Comparison of ENCODE assay signal across 2 cellular contexts in the genomic region with DNA sequence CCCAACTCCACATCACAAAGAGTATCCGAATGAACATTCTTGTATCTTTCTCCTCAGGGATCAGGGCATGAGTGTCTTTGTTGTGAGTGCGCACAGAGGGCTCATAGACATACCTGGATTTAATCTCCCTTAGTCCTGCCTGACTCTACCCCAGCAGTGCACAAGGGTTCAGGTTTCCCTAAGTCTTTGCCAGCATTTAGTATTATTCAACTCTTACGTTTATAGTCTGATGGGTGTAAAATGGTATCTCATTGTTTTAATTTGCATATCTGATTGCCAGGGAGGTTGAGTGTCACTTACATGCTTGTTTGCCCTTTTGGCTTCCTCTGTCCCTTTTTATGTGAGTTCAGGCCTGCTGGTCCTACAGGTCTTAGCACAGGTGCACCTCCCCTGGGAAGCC.
TF ChIP-seq lines count a peak whose summit lies in the region.

No MANE protein-coding gene starts in this region.

TF ChIP-seq in A549, 52 proteins besides CTCF, POLR2A, EP300 and RAD21 (continued from another document):
- TF ChIP-seq, protein P1, sequence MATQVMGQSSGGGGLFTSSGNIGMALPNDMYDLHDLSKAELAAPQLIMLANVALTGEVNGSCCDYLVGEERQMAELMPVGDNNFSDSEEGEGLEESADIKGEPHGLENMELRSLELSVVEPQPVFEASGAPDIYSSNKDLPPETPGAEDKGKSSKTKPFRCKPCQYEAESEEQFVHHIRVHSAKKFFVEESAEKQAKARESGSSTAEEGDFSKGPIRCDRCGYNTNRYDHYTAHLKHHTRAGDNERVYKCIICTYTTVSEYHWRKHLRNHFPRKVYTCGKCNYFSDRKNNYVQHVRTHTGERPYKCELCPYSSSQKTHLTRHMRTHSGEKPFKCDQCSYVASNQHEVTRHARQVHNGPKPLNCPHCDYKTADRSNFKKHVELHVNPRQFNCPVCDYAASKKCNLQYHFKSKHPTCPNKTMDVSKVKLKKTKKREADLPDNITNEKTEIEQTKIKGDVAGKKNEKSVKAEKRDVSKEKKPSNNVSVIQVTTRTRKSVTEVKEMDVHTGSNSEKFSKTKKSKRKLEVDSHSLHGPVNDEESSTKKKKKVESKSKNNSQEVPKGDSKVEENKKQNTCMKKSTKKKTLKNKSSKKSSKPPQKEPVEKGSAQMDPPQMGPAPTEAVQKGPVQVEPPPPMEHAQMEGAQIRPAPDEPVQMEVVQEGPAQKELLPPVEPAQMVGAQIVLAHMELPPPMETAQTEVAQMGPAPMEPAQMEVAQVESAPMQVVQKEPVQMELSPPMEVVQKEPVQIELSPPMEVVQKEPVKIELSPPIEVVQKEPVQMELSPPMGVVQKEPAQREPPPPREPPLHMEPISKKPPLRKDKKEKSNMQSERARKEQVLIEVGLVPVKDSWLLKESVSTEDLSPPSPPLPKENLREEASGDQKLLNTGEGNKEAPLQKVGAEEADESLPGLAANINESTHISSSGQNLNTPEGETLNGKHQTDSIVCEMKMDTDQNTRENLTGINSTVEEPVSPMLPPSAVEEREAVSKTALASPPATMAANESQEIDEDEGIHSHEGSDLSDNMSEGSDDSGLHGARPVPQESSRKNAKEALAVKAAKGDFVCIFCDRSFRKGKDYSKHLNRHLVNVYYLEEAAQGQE (IDR thresholded peaks at IDR 0.05): no peak
- TF ChIP-seq EHF (CRISPR knock-in tag; IDR thresholded peaks at IDR 0.05) (no peak), RCOR1 (IDR thresholded peaks at IDR 0.05; ENCODE audit: low read depth, low read length) (no peak), SREBF2 (IDR thresholded peaks at IDR 0.05) (no peak), CBX2 (IDR thresholded peaks at IDR 0.05; ENCODE audit: borderline replicate concordance, low read depth) (no peak), PBX3 (IDR thresholded peaks at IDR 0.05) (no peak), HOXB5 (CRISPR knock-in tag; IDR thresholded peaks at IDR 0.05) (no peak), CEBPB (IDR thresholded peaks at IDR 0.05) (no peak), GATA3 (IDR thresholded peaks at IDR 0.05; ENCODE audit: borderline replicate concordance) (no peak), CHD2 (IDR thresholded peaks at IDR 0.05; ENCODE audit: low read length, partially characterized antibody) (no peak), ZC3H11A (IDR thresholded peaks at IDR 0.05) (no peak), NR3C1 (IDR thresholded peaks at IDR 0.05) (no peak), CBX8 (IDR thresholded peaks at IDR 0.05) (no peak)

TF ChIP-seq in HEK293, 187 proteins besides CTCF, POLR2A, EP300 and RAD21 (continued from another document):
- TF ChIP-seq, protein P2, sequence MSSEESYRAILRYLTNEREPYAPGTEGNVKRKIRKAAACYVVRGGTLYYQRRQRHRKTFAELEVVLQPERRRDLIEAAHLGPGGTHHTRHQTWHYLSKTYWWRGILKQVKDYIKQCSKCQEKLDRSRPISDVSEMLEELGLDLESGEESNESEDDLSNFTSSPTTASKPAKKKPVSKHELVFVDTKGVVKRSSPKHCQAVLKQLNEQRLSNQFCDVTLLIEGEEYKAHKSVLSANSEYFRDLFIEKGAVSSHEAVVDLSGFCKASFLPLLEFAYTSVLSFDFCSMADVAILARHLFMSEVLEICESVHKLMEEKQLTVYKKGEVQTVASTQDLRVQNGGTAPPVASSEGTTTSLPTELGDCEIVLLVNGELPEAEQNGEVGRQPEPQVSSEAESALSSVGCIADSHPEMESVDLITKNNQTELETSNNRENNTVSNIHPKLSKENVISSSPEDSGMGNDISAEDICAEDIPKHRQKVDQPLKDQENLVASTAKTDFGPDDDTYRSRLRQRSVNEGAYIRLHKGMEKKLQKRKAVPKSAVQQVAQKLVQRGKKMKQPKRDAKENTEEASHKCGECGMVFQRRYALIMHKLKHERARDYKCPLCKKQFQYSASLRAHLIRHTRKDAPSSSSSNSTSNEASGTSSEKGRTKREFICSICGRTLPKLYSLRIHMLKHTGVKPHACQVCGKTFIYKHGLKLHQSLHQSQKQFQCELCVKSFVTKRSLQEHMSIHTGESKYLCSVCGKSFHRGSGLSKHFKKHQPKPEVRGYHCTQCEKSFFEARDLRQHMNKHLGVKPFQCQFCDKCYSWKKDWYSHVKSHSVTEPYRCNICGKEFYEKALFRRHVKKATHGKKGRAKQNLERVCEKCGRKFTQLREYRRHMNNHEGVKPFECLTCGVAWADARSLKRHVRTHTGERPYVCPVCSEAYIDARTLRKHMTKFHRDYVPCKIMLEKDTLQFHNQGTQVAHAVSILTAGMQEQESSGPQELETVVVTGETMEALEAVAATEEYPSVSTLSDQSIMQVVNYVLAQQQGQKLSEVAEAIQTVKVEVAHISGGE (tag by site-specific recombination; conservative IDR thresholded peaks at IDR 0.05; ENCODE audit: low read depth): no peak
- TF ChIP-seq ZNF48 (tag by site-specific recombination; IDR thresholded peaks at IDR 0.05) (no peak), ZNF571 (tag by site-specific recombination; IDR thresholded peaks at IDR 0.05) (no peak)
